11 cellular contexts compared by ENCODE assay signal in genomic region chr13:32165791-32166190, GRCh38.
A peak's percentile ranks its signal among the peaks of the same experiment; 100 is the strongest.
DNase-seq lines count a peak whose midpoint lies in the region; ATAC-seq lines count a peak whose summit lies in the region.
"Had no signal": no experiment of that assay in that cellular context is flagged by ENCODE, and none has a peak within 500 bp of the region (broad histone marks: within the 10 kb centered on the region; RNA-seq: fewer than 3 reads in every experiment).

No MANE protein-coding gene starts in this region.

- DNase-seq in GDM1 (lab: John Stamatoyannopoulos, UW): peak; percentile 41
- peak; percentile 53 for DNase-seq in SKM-1 (lab: John Stamatoyannopoulos, UW; ENCODE audit: unreplicated experiment)
- DNase-seq in foreskin melanocyte: peak; percentile 2
- peak in 45 of 56 donors; percentile 3 to 93 (median 42) for DNase-seq in nucleus accumbens (lab: John Stamatoyannopoulos, UW)
- DNase-seq in NCI-H1417 treated with DMSO at 0.1 percent for 48 hours (lab: John Stamatoyannopoulos, UW): no peak
- no peak for DNase-seq in NCI-H2081 (lab: John Stamatoyannopoulos, UW)
- DNase-seq: amniotic stem cell, natural killer cell, NCI-H510A treated with DMSO at 0.1 percent for 48 hours had no signal

- no peak for ATAC-seq in HG02588 (IDR thresholded peaks at IDR 0.05; ENCODE audit: unreplicated experiment)
- ATAC-seq in HG02852 (IDR thresholded peaks at IDR 0.05; ENCODE audit: unreplicated experiment): no peak
- ATAC-seq: natural killer cell had no signal

Comparison
In these comparisons a context has a peak if more than half of its experiments do, and no peak if none do; other contexts are left out.
1. DNase-seq: peak in GDM1 (single experiment), SKM-1 (single experiment), foreskin melanocyte (single experiment) and nucleus accumbens (45 of 56); none in NCI-H1417 treated with DMSO at 0.1 percent for 48 hours (single experiment) and NCI-H2081 (0 of 2).